18 cellular contexts compared by ENCODE assay signal in the genomic region with DNA sequence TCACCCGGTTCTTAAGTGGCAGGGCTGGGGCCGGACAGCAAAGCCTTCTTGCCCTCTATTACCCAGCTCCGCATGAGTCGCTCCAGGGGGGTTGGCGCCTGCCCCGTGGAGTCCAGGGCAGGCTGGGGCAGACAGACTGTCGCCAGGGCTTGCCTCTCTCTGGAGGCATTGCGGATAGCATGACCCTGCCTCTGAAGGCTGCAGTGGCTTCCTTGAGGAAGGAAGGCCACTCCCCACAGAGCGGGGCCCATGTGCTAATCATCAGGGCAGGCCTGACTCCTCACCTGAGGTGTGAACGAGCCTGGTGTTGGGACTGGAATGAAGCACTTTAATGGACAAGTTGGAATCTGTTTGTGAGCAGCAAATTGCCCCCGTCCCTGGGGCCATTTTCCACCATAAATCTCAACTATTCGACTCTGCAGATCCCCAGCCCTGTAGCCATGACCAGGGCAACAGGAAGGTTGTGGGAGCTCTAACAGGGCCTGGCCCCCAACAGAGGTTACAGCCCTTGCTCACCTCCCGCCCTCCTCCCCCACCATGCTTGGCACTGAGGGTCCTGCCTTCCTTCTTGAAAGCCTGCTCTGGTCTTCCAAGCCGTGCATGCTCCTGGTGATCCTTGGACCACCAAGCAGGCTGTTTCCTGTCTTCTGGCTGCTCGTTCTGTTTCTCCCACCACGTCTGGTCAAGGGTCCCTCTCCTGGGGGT.
DNase-seq lines count a peak whose midpoint lies in the region; ATAC-seq and TF ChIP-seq lines count a peak whose summit lies in the region.
"Had no signal": no experiment of that assay in that cellular context is flagged by ENCODE, and none has a peak within 500 bp of the region (broad histone marks: within the 10 kb centered on the region; RNA-seq: fewer than 3 reads in every experiment).

No MANE protein-coding gene starts in this region.

- TF ChIP-seq CTCF in MCF 10A (IDR thresholded peaks at IDR 0.05; ENCODE audit: unreplicated experiment) (no peak), suprapubic skin (IDR thresholded peaks at IDR 0.05) (no peak), colonic mucosa (IDR thresholded peaks at IDR 0.05) (no peak)

- no TSS peak for BruUV-seq in MCF 10A (replicated peaks; lab: Mats Ljungman, UMichigan)

- TF ChIP-seq EP300 in suprapubic skin (IDR thresholded peaks at IDR 0.05) = no peak

- peak; percentile 35 for DNase-seq in MG63
- peak; percentile 42 for DNase-seq in MCF 10A (ENCODE audit: unreplicated experiment)
- peak; percentile 81 for DNase-seq in islet precursor cell
- DNase-seq in suprapubic skin (ENCODE audit: low spot score in 2 of 2) = peak in 1 of 2 donors; percentile 68
- no peak for DNase-seq in pons (ENCODE audit: low spot score)
- no peak for DNase-seq in colonic mucosa
- DNase-seq: activated CD4-positive, alpha-beta T cell treated with anti-CD3 and anti-CD28 coated beads for 1 hour; activated naive CD4-positive, alpha-beta T cell treated with anti-CD3 and anti-CD28 coated beads, Interleukin-2, amount 50 U/mL, for 16 hours; body of pancreas; gastrocnemius medialis; NCI-H146; NCI-H510A; PC-9; small intestine; stimulated activated naive CD4-positive, alpha-beta T cell treated with Interleukin-2 at 50 U/mL for 16 hours had no signal

- CTCF ChIA-PET in MCF 10A (lab: Yijun Ruan, JAX) = interaction anchor here (0.6 to 4.2 kb wide), 2 partner anchors 10 to 614 kb away, joined by 4 to 21 read pairs; no protein-coding TSS in a partner anchor

- 82% methylated on average over 7 of the region's 16 CpGs for WGBS in suprapubic skin

- POLR2A ChIA-PET in MCF 10A (lab: Yijun Ruan, JAX) = no interaction called here

- TF ChIP-seq POLR2A in suprapubic skin (IDR thresholded peaks at IDR 0.05) = no peak

- H3K4me3 ChIP-seq in MG63 (no peak overlapping the region), suprapubic skin (no peak overlapping the region), colonic mucosa (no peak overlapping the region)
- H3K4me3 ChIP-seq: body of pancreas, gastrocnemius medialis, HAP-1, PC-9, uterus had no signal

- H3K27ac ChIP-seq in suprapubic skin (peak overlapping the region; percentile 68), colonic mucosa (no peak overlapping the region)
- H3K27ac ChIP-seq: body of pancreas, PC-9 had no signal

- no peaks in the 10 kb centered on the region for H3K9me3 Mint-ChIP-seq in MCF 10A (ENCODE audit: unreplicated experiment)

- H3K9ac ChIP-seq in colonic mucosa (ENCODE audit: low read depth in 2 of 2, low read length in 2 of 2) = no peak overlapping the region

- H3K9me3 ChIP-seq in MG63 = no peaks in the 10 kb centered on the region
- no peaks in the 10 kb centered on the region for H3K9me3 ChIP-seq in suprapubic skin
- no peaks in the 10 kb centered on the region for H3K9me3 ChIP-seq in colonic mucosa
- H3K9me3 ChIP-seq: body of pancreas, gastrocnemius medialis, HAP-1, uterus had no signal

- no peaks in the 10 kb centered on the region for H3K27me3 Mint-ChIP-seq in MCF 10A (ENCODE audit: insufficient read depth, unreplicated experiment)

- H3K27me3 ChIP-seq in MG63 (no peaks in the 10 kb centered on the region), suprapubic skin (no peaks in the 10 kb centered on the region), colonic mucosa (no peaks in the 10 kb centered on the region)
- H3K27me3 ChIP-seq: body of pancreas, gastrocnemius medialis, uterus had no signal

- H3K27ac Mint-ChIP-seq in MCF 10A (ENCODE audit: low read depth, unreplicated experiment) = no peak overlapping the region

- intact Hi-C loops in MCF 10A (cut with micrococcal nuclease) (no loop called here), colonic mucosa (cut with DNase I) (loop anchor here (5.0 kb wide), 1 partner anchor 80 kb away; no protein-coding TSS in a partner anchor)

- H3K4me1 Mint-ChIP-seq in MCF 10A (ENCODE audit: insufficient read depth, unreplicated experiment) = peaks cover 20% of the 10 kb centered on the region

- H3K36me3 ChIP-seq in MG63 (no peaks in the 10 kb centered on the region), suprapubic skin (no peaks in the 10 kb centered on the region), colonic mucosa (no peaks in the 10 kb centered on the region)
- H3K36me3 ChIP-seq: gastrocnemius medialis, HAP-1, uterus had no signal

- peaks cover 6% of the 10 kb centered on the region for H3K36me3 Mint-ChIP-seq in MCF 10A (ENCODE audit: insufficient read depth, unreplicated experiment)

- no peak for ATAC-seq in GM18520 (IDR thresholded peaks at IDR 0.05; ENCODE audit: unreplicated experiment)
- ATAC-seq: body of pancreas had no signal

- no peak overlapping the region for H3K4me3 Mint-ChIP-seq in MCF 10A (ENCODE audit: unreplicated experiment)

- H3K4me1 ChIP-seq in suprapubic skin (peaks cover 71% of the 10 kb centered on the region), colonic mucosa (peaks cover 4% of the 10 kb centered on the region)
- H3K4me1 ChIP-seq: HAP-1, uterus had no signal

Comparison
In these comparisons a context has a peak if more than half of its experiments do, and no peak if none do; other contexts are left out.
1. DNase-seq: peak in MG63 (single experiment), MCF 10A (single experiment) and islet precursor cell (single experiment); none in pons (single experiment) and colonic mucosa (single experiment).